1 cellular context compared by ENCODE assay signal in genomic region chr22:50703726-50704509, GRCh38.
TF ChIP-seq lines count a peak whose summit lies in the region.

No MANE protein-coding gene starts in this region.

TF ChIP-seq in IMR-90, 13 proteins besides CTCF, POLR2A, EP300 and RAD21:
- TF ChIP-seq USF2 (IDR thresholded peaks at IDR 0.05; ENCODE audit: low read depth, low read length), result no peak
- TF ChIP-seq CHD1 (IDR thresholded peaks at IDR 0.05; ENCODE audit: low read depth, low read length), result no peak
- TF ChIP-seq RCOR1 (IDR thresholded peaks at IDR 0.05; ENCODE audit: insufficient replicate concordance, low read length), result no peak
- no peak for TF ChIP-seq MXI1 (IDR thresholded peaks at IDR 0.05; ENCODE audit: borderline replicate concordance, low read depth, low read length)
- TF ChIP-seq MAZ (IDR thresholded peaks at IDR 0.05; ENCODE audit: borderline replicate concordance, low read depth, low read length), result no peak
- TF ChIP-seq BHLHE40 (IDR thresholded peaks at IDR 0.05; ENCODE audit: low read depth, low read length), result no peak
- no peak for TF ChIP-seq ELK1 (IDR thresholded peaks at IDR 0.05; ENCODE audit: borderline replicate concordance, low read depth, low read length)
- TF ChIP-seq NFE2L2 (IDR thresholded peaks at IDR 0.05; ENCODE audit: low read depth, low read length), result no peak
- TF ChIP-seq SMC3 (IDR thresholded peaks at IDR 0.05; ENCODE audit: low read depth, low read length), result no peak
- TF ChIP-seq MAFK (IDR thresholded peaks at IDR 0.05; ENCODE audit: low read depth, low read length), result no peak
- no peak for TF ChIP-seq RFX5 (IDR thresholded peaks at IDR 0.05; ENCODE audit: low read depth, low read length)
- no peak for TF ChIP-seq FOS (IDR thresholded peaks at IDR 0.05; ENCODE audit: low read depth, low read length)
- TF ChIP-seq CEBPB (IDR thresholded peaks at IDR 0.05; ENCODE audit: low read depth, low read length), result no peak
